8 cellular contexts compared by ENCODE assay signal in the genomic region with DNA sequence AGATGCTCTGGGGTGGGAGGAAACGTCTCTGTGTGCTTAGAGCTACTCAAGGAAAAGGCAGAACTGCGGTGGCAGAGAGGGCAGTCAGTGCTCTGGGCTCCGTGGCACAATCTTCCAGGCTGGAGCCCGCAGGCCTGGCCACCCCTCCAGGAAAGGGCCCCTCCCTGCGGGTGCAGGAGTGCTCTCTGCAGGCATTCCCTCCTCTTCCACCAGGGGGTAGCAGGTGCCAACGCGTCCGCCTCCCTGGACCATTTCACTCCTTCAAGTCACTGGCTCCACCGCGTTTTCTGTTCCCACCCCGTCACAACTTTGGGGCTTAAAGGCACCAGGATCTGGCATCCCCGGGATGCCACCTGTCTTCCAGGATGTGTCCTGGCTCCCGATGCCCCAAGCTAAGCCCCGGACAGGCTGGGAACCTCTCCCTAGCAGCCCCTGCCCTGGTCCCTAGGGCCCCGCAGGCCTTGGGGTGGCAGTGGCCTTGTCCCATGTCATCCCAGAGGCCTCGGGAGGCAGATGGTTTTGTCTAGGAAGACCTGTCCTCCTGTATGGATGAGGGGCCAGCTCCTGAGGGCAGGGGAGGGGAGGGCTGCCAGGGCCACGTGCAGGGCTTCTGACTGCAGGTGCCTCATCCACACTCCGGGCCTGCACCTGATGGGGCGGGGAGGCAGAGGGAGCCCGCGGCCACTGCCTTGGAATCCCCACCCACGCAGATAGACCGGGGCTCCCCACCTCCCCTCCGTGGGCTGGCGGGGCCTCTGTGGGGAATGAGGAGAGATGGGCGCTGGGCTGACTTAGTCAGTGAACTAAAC. TPM values are rescaled to one million over a fixed set of nuclear protein-coding genes. Genes with fewer than 3 reads are reported as not detected.
A peak's percentile ranks its signal among the peaks of the same experiment; 100 is the strongest.
DNase-seq lines count a peak whose midpoint lies in the region; ATAC-seq and TF ChIP-seq lines count a peak whose summit lies in the region.

No MANE protein-coding gene starts in this region.

- no peaks in the 10 kb centered on the region for H3K9me3 ChIP-seq in lower lobe of right lung

- H3K27ac ChIP-seq in lower lobe of right lung = no peak overlapping the region

- intact Hi-C loops in lower lobe of right lung (cut with DNase I) = no loop called here

- H3K4me3 ChIP-seq in astrocyte of the spinal cord (ENCODE audit: low read depth, low read length) (no peak overlapping the region), lower lobe of right lung (no peak overlapping the region)

- no peaks in the 10 kb centered on the region for H3K4me1 ChIP-seq in lower lobe of right lung

- no peaks in the 10 kb centered on the region for H3K27me3 ChIP-seq in lower lobe of right lung (ENCODE audit: low read depth)

- in situ Hi-C loops in astrocyte of the spinal cord (cut with HindIII; ENCODE audit: low sequenced_read_pairs) = no loop called here

- no peaks in the 10 kb centered on the region for H3K36me3 ChIP-seq in lower lobe of right lung

- no peak for ATAC-seq in lower lobe of right lung
- no peak for ATAC-seq in GM18517 (IDR thresholded peaks at IDR 0.05; ENCODE audit: unreplicated experiment)
- ATAC-seq in HG03108 (IDR thresholded peaks at IDR 0.05; ENCODE audit: unreplicated experiment) = no peak
- no peak for ATAC-seq in HG03565 (IDR thresholded peaks at IDR 0.05; ENCODE audit: unreplicated experiment)

- TF ChIP-seq CTCF in astrocyte of the spinal cord (IDR thresholded peaks at IDR 0.05; ENCODE audit: low read depth, low read length) = peak; percentile 48
- TF ChIP-seq CTCF in lower lobe of right lung (IDR thresholded peaks at IDR 0.05) = peak; percentile 22

- DNase-seq in DMS114 treated with DMSO at 0.1 percent for 48 hours (lab: John Stamatoyannopoulos, UW; ENCODE audit: unreplicated experiment) = peak; percentile 31
- peak; percentile 53 for DNase-seq in HT-29 (ENCODE audit: low spot score)
- no peak for DNase-seq in astrocyte of the spinal cord (ENCODE audit: low read depth, low spot score)
- DNase-seq in lower lobe of right lung = no peak
- DNase-seq in activated naive CD4-positive, alpha-beta T cell treated with Interleukin-2 at 50 U/mL for 16 hours = no peak

RNA-seq across cellular contexts. Expression of a gene that starts 26.4 kb away (rescaled TPM):
- 0.74 and 1.1 TPM in 2 replicates for total RNA-seq in HT-29 (2014; rRNA removed; shearing (Covaris generic))
- total RNA-seq in lower lobe of right lung = 2.6 TPM

RNA-seq across cellular contexts. Expression of a gene that starts 49.3 kb away (rescaled TPM):
- 72.2 and 75.5 TPM in 2 replicates for total RNA-seq in HT-29 (2014; rRNA removed; shearing (Covaris generic))
- total RNA-seq in lower lobe of right lung = 6.0 TPM

Comparison
In these comparisons a context has a peak if more than half of its experiments do, and no peak if none do; other contexts are left out.
1. DNase-seq: peak in DMS114 treated with DMSO at 0.1 percent for 48 hours (single experiment) and HT-29 (single experiment); none in astrocyte of the spinal cord (single experiment), lower lobe of right lung (single experiment) and activated naive CD4-positive, alpha-beta T cell treated with Interleukin-2 at 50 U/mL for 16 hours (single experiment).
2. RNA of a gene that starts 49.3 kb away (total RNA-seq): 72.2 to 75.5 TPM in HT-29; 6.0 TPM in lower lobe of right lung (single experiment); every median in the first group is over 10 times any median in the second.